ENCODE assay signal across 18 cellular contexts in the genomic region with DNA sequence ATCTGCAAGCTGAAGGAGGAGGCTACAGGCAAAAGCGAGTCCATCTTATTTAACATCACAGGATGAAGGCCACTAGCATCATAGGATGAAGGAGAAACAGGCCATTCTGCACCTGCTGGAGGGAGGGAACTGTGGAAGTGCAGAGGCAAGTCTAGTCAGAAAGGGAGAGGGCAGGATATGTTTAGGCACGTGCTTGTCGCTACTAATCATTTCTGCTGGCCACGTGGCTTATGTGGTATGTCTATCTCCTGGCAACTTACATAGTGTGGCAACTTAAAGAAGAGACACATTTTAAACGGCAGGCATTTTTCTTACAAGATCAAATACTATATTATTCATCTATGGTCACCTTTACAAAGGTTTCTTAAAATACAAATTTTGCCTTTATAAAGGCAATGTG.
DNase-seq lines count a peak whose midpoint lies in the region; ATAC-seq, FAIRE-seq and TF ChIP-seq lines count a peak whose summit lies in the region.
"Had no signal": no experiment of that assay in that cellular context is flagged by ENCODE, and none has a peak within 500 bp of the region (broad histone marks: within the 10 kb centered on the region; RNA-seq: fewer than 3 reads in every experiment).

No MANE protein-coding gene starts in this region.

- peak overlapping the region in 1 of 2 donors; percentile 33 for H3K4me3 Mint-ChIP-seq in stimulated activated naive CD8-positive, alpha-beta T cell treated with anti-CD3 and anti-CD28 coated beads, Interleukin-15, amount 100 ng/mL, for 72 hours

- CTCF ChIA-PET in endothelial cell of umbilical vein (lab: Charles Lee): interaction anchor here (1.3 kb wide), 1 partner anchor 524 kb away, joined by 3 read pairs; no protein-coding TSS in a partner anchor

- DNase-seq in stimulated activated naive CD8-positive, alpha-beta T cell treated with anti-CD3 and anti-CD28 coated beads, Interleukin-15, amount 100 ng/mL, for 72 hours: no peak
- no peak for DNase-seq in stimulated activated naive CD8-positive, alpha-beta T cell treated with anti-CD3 and anti-CD28 coated beads, Interleukin-15, Interleukin-2, amounts not matched to agents 100 U/mL and 50 U/mL, for 24 hours
- DNase-seq in NCI-H69 (lab: John Stamatoyannopoulos, UW) (peak; percentile 58), endothelial cell of umbilical vein (ENCODE audit: low read depth, low spot score) (no peak), SKM-1 (lab: John Stamatoyannopoulos, UW; ENCODE audit: unreplicated experiment) (no peak), ecto neural progenitor cell (ENCODE audit: low spot score) (no peak), transverse colon (no peak)
- DNase-seq: activated effector memory CD4-positive, alpha-beta T cell treated with Interleukin-2 at 50 U/mL for 16 hours; aorta; Calu3; colonic mucosa; GM23248; kidney; NCI-H2081 treated with DMSO at 0.1 percent for 48 hours; NCI-H774 had no signal

- peak; percentile 80 for ATAC-seq in stimulated activated naive CD8-positive, alpha-beta T cell treated with anti-CD3 and anti-CD28 coated beads, Interleukin-15, amount 100 ng/mL, for 72 hours
- no peak for ATAC-seq in stimulated activated naive CD8-positive, alpha-beta T cell treated with anti-CD3 and anti-CD28 coated beads, Interleukin-15, Interleukin-2, amounts not matched to agents 100 U/mL and 50 U/mL, for 24 hours
- no peak for ATAC-seq in HG03196 (IDR thresholded peaks at IDR 0.05; ENCODE audit: unreplicated experiment)

- H3K27ac Mint-ChIP-seq in stimulated activated naive CD8-positive, alpha-beta T cell treated with anti-CD3 and anti-CD28 coated beads, Interleukin-15, amount 100 ng/mL, for 72 hours: peak overlapping the region in 1 of 2 donors; percentile 23

- FAIRE-seq in endothelial cell of umbilical vein (lab: Jason Lieb, UNC): no peak
- FAIRE-seq: kidney had no signal

- H2AFZ ChIP-seq in endothelial cell of umbilical vein (ENCODE audit: low read depth, low read length): no peak overlapping the region
- H2AFZ ChIP-seq: GM23248 had no signal

- dilution Hi-C loops in endothelial cell of umbilical vein (cut with MboI; ENCODE audit: extremely low pct_ligation_motif_present, low sequenced_read_pairs): no loop called here

- H3K4me2 ChIP-seq in endothelial cell of umbilical vein (ENCODE audit: insufficient read depth, low read length): no peak overlapping the region

- peaks cover 48% of the 10 kb centered on the region for H3K4me1 Mint-ChIP-seq in stimulated activated naive CD8-positive, alpha-beta T cell treated with anti-CD3 and anti-CD28 coated beads, Interleukin-15, amount 100 ng/mL, for 72 hours

- H3K27me3 ChIP-seq in endothelial cell of umbilical vein (ENCODE audit: control insufficient read depth in 2 of 2, insufficient read depth in 2 of 2, low read length in 2 of 2) (no peaks in the 10 kb centered on the region), transverse colon (no peaks in the 10 kb centered on the region)
- H3K27me3 ChIP-seq: colonic mucosa, esophagus muscularis mucosa, right atrium auricular region had no signal

- H3K27me3 Mint-ChIP-seq in stimulated activated naive CD8-positive, alpha-beta T cell treated with anti-CD3 and anti-CD28 coated beads, Interleukin-15, amount 100 ng/mL, for 72 hours: no peaks in the 10 kb centered on the region

- no peak overlapping the region for H3K9ac ChIP-seq in endothelial cell of umbilical vein (replicated peaks; ENCODE audit: extremely low read depth, insufficient read depth, low read length)
- H3K9ac ChIP-seq: GM23248 had no signal

- WGBS in transverse colon (ENCODE audit: low coverage in 1 of 2), 2 donors: 72 to 79% methylated on average over 5 of the region's 5 CpGs

- peaks cover 68% of the 10 kb centered on the region for H3K79me2 ChIP-seq in endothelial cell of umbilical vein (ENCODE audit: control insufficient read depth, insufficient read depth, low read length)

- H3K9me3 Mint-ChIP-seq in stimulated activated naive CD8-positive, alpha-beta T cell treated with anti-CD3 and anti-CD28 coated beads, Interleukin-15, amount 100 ng/mL, for 72 hours: no peaks in the 10 kb centered on the region

- H4K20me1 ChIP-seq in endothelial cell of umbilical vein (replicated peaks; ENCODE audit: control insufficient read depth, extremely low read depth, insufficient read depth, low read length): no peaks in the 10 kb centered on the region

- TF ChIP-seq POLR2A in endothelial cell of umbilical vein (IDR thresholded peaks at IDR 0.05; ENCODE audit: low read depth, low read length) (no peak), transverse colon (IDR thresholded peaks at IDR 0.05) (no peak)

- H3K4me3 ChIP-seq in endothelial cell of umbilical vein (replicated peaks in 1 of 3; ENCODE audit: insufficient read depth in 1 of 3, low read depth in 1 of 3, low read length in 3 of 3) (no peak overlapping the region), transverse colon (no peak overlapping the region)
- H3K4me3 ChIP-seq: colonic mucosa, esophagus muscularis mucosa, GM23248, right atrium auricular region had no signal

- H3K9me1 ChIP-seq in endothelial cell of umbilical vein (replicated peaks; ENCODE audit: control insufficient read depth, extremely low read depth, insufficient read depth, low read length): no peaks in the 10 kb centered on the region

- H3K27ac ChIP-seq in endothelial cell of umbilical vein (ENCODE audit: insufficient read depth, low read depth, low read length) (no peak overlapping the region), transverse colon (no peak overlapping the region)
- H3K27ac ChIP-seq: colonic mucosa, esophagus muscularis mucosa, GM23248, right atrium auricular region had no signal

- no TSS peak for BruUV-seq in endothelial cell of umbilical vein (replicated peaks; lab: Mats Ljungman, UMichigan)

- peaks cover 58% of the 10 kb centered on the region for H3K4me1 ChIP-seq in endothelial cell of umbilical vein (ENCODE audit: control insufficient read depth, extremely low read depth, insufficient read depth, low read length)
- H3K4me1 ChIP-seq in transverse colon: peaks cover 23 to 78% (median 36%) of the 10 kb centered on the region in 4 donors

- H3K9me3 ChIP-seq in endothelial cell of umbilical vein (replicated peaks; ENCODE audit: control insufficient read depth, insufficient read depth, low read length) (no peaks in the 10 kb centered on the region), transverse colon (no peaks in the 10 kb centered on the region)
- H3K9me3 ChIP-seq: colonic mucosa, esophagus muscularis mucosa, right atrium auricular region had no signal

- no peaks in the 10 kb centered on the region for H3K36me3 ChIP-seq in endothelial cell of umbilical vein (ENCODE audit: control insufficient read depth in 2 of 2, extremely low read depth in 1 of 2, insufficient read depth in 2 of 2, low read length in 2 of 2)
- H3K36me3 ChIP-seq in transverse colon: no peaks in the 10 kb centered on the region
- H3K36me3 ChIP-seq: colonic mucosa, esophagus muscularis mucosa, right atrium auricular region had no signal

- POLR2A ChIA-PET in endothelial cell of umbilical vein (lab: Charles Lee): no interaction called here

- TF ChIP-seq EP300 in transverse colon (IDR thresholded peaks at IDR 0.05; ENCODE audit: low read depth): no peak

- TF ChIP-seq CTCF in endothelial cell of umbilical vein (IDR thresholded peaks at IDR 0.05; ENCODE audit: extremely low read depth in 1 of 2, insufficient read depth in 1 of 2, low read depth in 1 of 2, low read length in 2 of 2) (no peak), transverse colon (IDR thresholded peaks at IDR 0.05) (no peak)

- intact Hi-C loops in endothelial cell of umbilical vein (cut with micrococcal nuclease) (no loop called here), transverse colon (cut with DNase I; ENCODE audit: low total_unique reads) (no loop called here)

- in situ Hi-C loops in transverse colon (cut with MboI; ENCODE audit: low pct_ligation_motif_present in 1 of 4, low pct_unique_long_range_greater_than_20kb in 1 of 4, low sequenced_read_pairs in 3 of 4): no loop called here

TF ChIP-seq in endothelial cell of umbilical vein, 7 proteins besides CTCF, POLR2A, EP300 and RAD21:
- TF ChIP-seq, protein P1, sequence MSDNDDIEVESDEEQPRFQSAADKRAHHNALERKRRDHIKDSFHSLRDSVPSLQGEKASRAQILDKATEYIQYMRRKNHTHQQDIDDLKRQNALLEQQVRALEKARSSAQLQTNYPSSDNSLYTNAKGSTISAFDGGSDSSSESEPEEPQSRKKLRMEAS (IDR thresholded peaks at IDR 0.05; ENCODE audit: insufficient read depth, insufficient read length): peak; percentile 57
- no peak for TF ChIP-seq MYC (IDR thresholded peaks at IDR 0.05; ENCODE audit: low read depth, low read length)
